Comparison of ENCODE assay signal across 15 cellular contexts in genomic region chr2:44126106-44126797, GRCh38. TPM values are rescaled to one million over a fixed set of nuclear protein-coding genes. Genes with fewer than 3 reads are reported as not detected.
A peak's percentile ranks its signal among the peaks of the same experiment; 100 is the strongest.
DNase-seq lines count a peak whose midpoint lies in the region; ATAC-seq and TF ChIP-seq lines count a peak whose summit lies in the region.
"Had no signal": no experiment of that assay in that cellular context is flagged by ENCODE, and none has a peak within 500 bp of the region (broad histone marks: within the 10 kb centered on the region; RNA-seq: fewer than 3 reads in every experiment).

No MANE protein-coding gene starts in this region.

- no peak for TF ChIP-seq POLR2A in breast epithelium (IDR thresholded peaks at IDR 0.05)

- POLR2A ChIA-PET in MCF 10A (lab: Yijun Ruan, JAX): interaction anchor here (0.6 to 1.3 kb wide), 3 partner anchors 11 to 266 kb away, joined by 3 to 5 read pairs (median 3); no protein-coding TSS in a partner anchor

- H3K4me1 ChIP-seq in breast epithelium: no peaks in the 10 kb centered on the region
- peaks cover 30% of the 10 kb centered on the region for H3K4me1 ChIP-seq in foreskin keratinocyte

- intact Hi-C loops in MCF 10A (cut with micrococcal nuclease): no loop called here
- intact Hi-C loops in breast epithelium (cut with DNase I; ENCODE audit: low total_unique reads): no loop called here

- CTCF ChIA-PET in MCF 10A (lab: Yijun Ruan, JAX): no interaction called here

- H3K27me3 ChIP-seq in breast epithelium: no peaks in the 10 kb centered on the region
- H3K27me3 ChIP-seq in foreskin keratinocyte: no peaks in the 10 kb centered on the region

- H3K4me3 Mint-ChIP-seq in MCF 10A (ENCODE audit: unreplicated experiment): no peak overlapping the region
- H3K4me3 Mint-ChIP-seq: T-helper 1 cell treated with Interleukin-12 subunit alpha and Interleukin-12 subunit beta and Interleukin-4 antibody, amounts not matched to agents 30 μg/mL and 1 μg/mL, for 36 hours had no signal

- no peak overlapping the region for H3K27ac Mint-ChIP-seq in MCF 10A (ENCODE audit: low read depth, unreplicated experiment)
- H3K27ac Mint-ChIP-seq: T-helper 1 cell treated with Interleukin-12 subunit alpha and Interleukin-12 subunit beta and Interleukin-4 antibody, amounts not matched to agents 30 μg/mL and 1 μg/mL, for 36 hours had no signal

- no peaks in the 10 kb centered on the region for H3K36me3 ChIP-seq in breast epithelium

- H3K4me1 Mint-ChIP-seq in MCF 10A (ENCODE audit: insufficient read depth, unreplicated experiment): peaks cover 5% of the 10 kb centered on the region

- no peaks in the 10 kb centered on the region for H3K9me3 ChIP-seq in breast epithelium

- H3K27ac ChIP-seq in breast epithelium: no peak overlapping the region
- H3K27ac ChIP-seq in foreskin keratinocyte: no peak overlapping the region

- H3K27me3 Mint-ChIP-seq in MCF 10A (ENCODE audit: insufficient read depth, unreplicated experiment): no peaks in the 10 kb centered on the region

- peak; percentile 88 for ATAC-seq in foreskin keratinocyte
- ATAC-seq in GM21423 (IDR thresholded peaks at IDR 0.05; ENCODE audit: unreplicated experiment): no peak

- no peaks in the 10 kb centered on the region for H3K36me3 Mint-ChIP-seq in MCF 10A (ENCODE audit: insufficient read depth, unreplicated experiment)

- BruUV-seq in MCF 10A (replicated peaks; lab: Mats Ljungman, UMichigan): no TSS peak

- TF ChIP-seq CTCF in MCF 10A (IDR thresholded peaks at IDR 0.05; ENCODE audit: unreplicated experiment) (no peak), breast epithelium (IDR thresholded peaks at IDR 0.05) (no peak), foreskin keratinocyte (conservative IDR thresholded peaks at IDR 0.05) (no peak)

- H3K9me3 Mint-ChIP-seq in MCF 10A (ENCODE audit: unreplicated experiment): no peaks in the 10 kb centered on the region
- H3K9me3 Mint-ChIP-seq: T-helper 1 cell treated with Interleukin-12 subunit alpha and Interleukin-12 subunit beta and Interleukin-4 antibody, amounts not matched to agents 30 μg/mL and 1 μg/mL, for 36 hours had no signal

- peak; percentile 41 for DNase-seq in MCF 10A (ENCODE audit: unreplicated experiment)
- no peak for DNase-seq in breast epithelium (ENCODE audit: low spot score in 2 of 2)
- peak; percentile 14 for DNase-seq in OCI-M1 (lab: John Stamatoyannopoulos, UW)
- DNase-seq in foreskin keratinocyte: peak; percentile 96 to 98
- no peak for DNase-seq in activated CD4-positive, CD25-positive, alpha-beta regulatory T cell (lab: John Stamatoyannopoulos, UW)
- DNase-seq in H4 (ENCODE audit: low spot score): no peak
- DNase-seq in NCI-H128 (lab: John Stamatoyannopoulos, UW; ENCODE audit: unreplicated experiment): no peak
- DNase-seq: activated CD4-positive, alpha-beta T cell treated with anti-CD3 and anti-CD28 coated beads for 4 hours; Calu3; dermis blood vessel endothelial cell; NCI-H1436 treated with DMSO at 0.1 percent for 48 hours; NCI-H510A treated with DMSO at 0.1 percent for 48 hours; nucleus accumbens had no signal

- no peak overlapping the region for H3K4me3 ChIP-seq in breast epithelium

RNA-seq across cellular contexts. Expression of gene PPM1B, which starts 42.4 kb away (rescaled TPM):
- total RNA-seq in MCF 10A (2022) (47.5 and 49.1 TPM in 2 replicates), breast epithelium (10 to 100 TPM; 37.7 to 95.9 (median 59.7) TPM), foreskin keratinocyte (26.1 and 29.5 TPM in 2 replicates)
- 12.5 and 13.7 TPM in 2 replicates for polyA plus RNA-seq in foreskin keratinocyte
- 16.9 and 23.1 TPM in 2 replicates for total RNA-seq in H4 (2014; rRNA removed; shearing (Covaris generic))

Comparison
In these comparisons a context has a peak if more than half of its experiments do, and no peak if none do; other contexts are left out.
1. DNase-seq: peak in MCF 10A (single experiment), OCI-M1 (single experiment) and foreskin keratinocyte (2 of 2); none in breast epithelium (0 of 2), activated CD4-positive, CD25-positive, alpha-beta regulatory T cell (0 of 4), H4 (single experiment) and NCI-H128 (single experiment).